Comparison of ENCODE assay signal across 20 cellular contexts in genomic region chr12:132070298-132070697, GRCh38.
A peak's percentile ranks its signal among the peaks of the same experiment; 100 is the strongest.
DNase-seq lines count a peak whose midpoint lies in the region; ATAC-seq, FAIRE-seq and TF ChIP-seq lines count a peak whose summit lies in the region.
"Had no signal": no experiment of that assay in that cellular context is flagged by ENCODE, and none has a peak within 500 bp of the region (broad histone marks: within the 10 kb centered on the region; RNA-seq: fewer than 3 reads in every experiment).

No MANE protein-coding gene starts in this region.

- H3K9me3 ChIP-seq in CD4-positive, CD25-positive, alpha-beta regulatory T cell (ENCODE audit: control insufficient read depth in 2 of 2, low read length in 2 of 2): no peaks in the 10 kb centered on the region
- H3K9me3 ChIP-seq in Karpas-422 (ENCODE audit: low read length) (no peaks in the 10 kb centered on the region), GM12878 (replicated peaks; ENCODE audit: control insufficient read depth, insufficient read depth, low read length) (no peaks in the 10 kb centered on the region), spleen (no peaks in the 10 kb centered on the region)
- H3K9me3 ChIP-seq: A549, SJSA1 had no signal

- intact Hi-C loops in GM12878 (cut with micrococcal nuclease; ENCODE audit: unreplicated experiment): no loop called here
- intact Hi-C loops in spleen (cut with DNase I; ENCODE audit: low total_unique reads): no loop called here

- RAD21 ChIA-PET in GM12878 (lab: Charles Lee; ENCODE audit: unreplicated experiment): interaction anchor here (1.1 to 1.5 kb wide), 3 partner anchors 13 to 15 kb away, joined by 3 to 7 read pairs (median 4); no protein-coding TSS in a partner anchor

- CTCF ChIA-PET in GM12878 (lab: Yijun Ruan, JAX): no interaction called here

- no peak for FAIRE-seq in GM12878 (lab: Jason Lieb, UNC)
- FAIRE-seq: A549 had no signal

- H3K4me3 ChIP-seq in CD4-positive, CD25-positive, alpha-beta regulatory T cell (ENCODE audit: low read depth, low read length): no peak overlapping the region
- H3K4me3 ChIP-seq in Karpas-422 (ENCODE audit: low read length) (peak overlapping the region; percentile 56), GM12878 (0 out of 2 replicates have a peak overlapping the region, but pooled peaks have one; percentile 0), spleen (no peak overlapping the region)
- H3K4me3 ChIP-seq: A549, SJSA1 had no signal

- H3K9me2 ChIP-seq in Karpas-422 (replicated peaks; ENCODE audit: insufficient read depth, low read length): no peaks in the 10 kb centered on the region

- H3K27ac Mint-ChIP-seq in CD4-positive, CD25-positive, alpha-beta regulatory T cell: peak overlapping the region in 2 of 3 donors; percentile 46 to 54

- H3K9me3 Mint-ChIP-seq in CD4-positive, CD25-positive, alpha-beta regulatory T cell: no peaks in the 10 kb centered on the region

- in situ Hi-C loops in GM12878 (cut with MboI): no loop called here

- no peak overlapping the region for H3K4me3 Mint-ChIP-seq in CD4-positive, CD25-positive, alpha-beta regulatory T cell

- H3K36me3 ChIP-seq in CD4-positive, CD25-positive, alpha-beta regulatory T cell (ENCODE audit: control insufficient read depth, insufficient read depth, low read length): peaks cover 54% of the 10 kb centered on the region
- H3K36me3 ChIP-seq in Karpas-422 (ENCODE audit: insufficient read depth, low read length): no peaks in the 10 kb centered on the region
- H3K36me3 ChIP-seq in GM12878 (ENCODE audit: control insufficient read depth in 2 of 2, insufficient read depth in 2 of 2, low read length in 1 of 2): peaks cover 11 to 25% of the 10 kb centered on the region in 2 experiments
- peaks cover 3 to 100% (median 63%) of the 10 kb centered on the region in 6 donors for H3K36me3 ChIP-seq in spleen

- H3K79me2 ChIP-seq in Karpas-422 (ENCODE audit: low read length) (peaks cover 8% of the 10 kb centered on the region; the same call in 1 of the 2 replicates), GM12878 (ENCODE audit: control insufficient read depth, insufficient read depth, low read length) (no peaks in the 10 kb centered on the region)

- no peaks in the 10 kb centered on the region for H3K27me3 Mint-ChIP-seq in CD4-positive, CD25-positive, alpha-beta regulatory T cell

- 48% methylated on average over 8 of the region's 8 CpGs for WGBS in GM12878 (ENCODE audit: insufficient coverage, insufficient replicate concordance, low lambda C conversion rate, missing lambda C conversion rate)
- 58 to 79% (median 76%) methylated on average over 8 of the region's 8 CpGs for WGBS in spleen, 5 donors

- no peak for TF ChIP-seq CTCF in GM12878 (IDR thresholded peaks at IDR 0.05 in 2 of 3, conservative IDR thresholded peaks at IDR 0.05 in 1 of 3; ENCODE audit: control insufficient read depth in 2 of 3, extremely low read depth in 1 of 3, insufficient read depth in 1 of 3, low read depth in 3 of 3, low read length in 3 of 3)
- no peak for TF ChIP-seq CTCF in spleen (IDR thresholded peaks at IDR 0.05 in 8 of 11, conservative IDR thresholded peaks at IDR 0.05 in 3 of 11)

- TF ChIP-seq POLR2A in GM12878 (IDR thresholded peaks at IDR 0.05; ENCODE audit: low read depth, low read length) (no peak), spleen (IDR thresholded peaks at IDR 0.05) (no peak)

- no peaks in the 10 kb centered on the region for H3K27me3 ChIP-seq in CD4-positive, CD25-positive, alpha-beta regulatory T cell (ENCODE audit: control insufficient read depth, insufficient read depth, low read length)
- H3K27me3 ChIP-seq in Karpas-422 (ENCODE audit: low read length) (no peaks in the 10 kb centered on the region), GM12878 (replicated peaks in 1 of 2; ENCODE audit: control insufficient read depth in 2 of 2, insufficient read depth in 2 of 2, low read length in 1 of 2) (no peaks in the 10 kb centered on the region), spleen (replicated peaks in 1 of 7) (no peaks in the 10 kb centered on the region)
- H3K27me3 ChIP-seq: SJSA1 had no signal

- no peak for TF ChIP-seq RAD21 in GM12878 (IDR thresholded peaks at IDR 0.05; ENCODE audit: insufficient read depth, low read depth, low read length)

- H3K4me2 ChIP-seq in Karpas-422 (ENCODE audit: low read depth, low read length, poor library complexity, severe bottlenecking) (peak overlapping the region; percentile 74), GM12878 (ENCODE audit: control insufficient read depth, insufficient read depth) (peak overlapping the region; percentile 91)
- H3K4me2 ChIP-seq: A549 had no signal

- no peaks in the 10 kb centered on the region for H4K20me1 ChIP-seq in Karpas-422 (ENCODE audit: insufficient read depth, low read depth, low read length)
- H4K20me1 ChIP-seq in GM12878 (ENCODE audit: control insufficient read depth, insufficient read depth): no peaks in the 10 kb centered on the region

- SMC1A ChIA-PET in GM12878 (lab: Charles Lee; ENCODE audit: uncharacterized antibody, unreplicated experiment): interaction anchor here (1.5 to 2.1 kb wide), 4 partner anchors 12 to 13 kb away, joined by 4 to 13 read pairs (median 4); no protein-coding TSS in a partner anchor

- peaks cover 10 to 15% (median 13%) of the 10 kb centered on the region in 4 donors for H3K4me1 Mint-ChIP-seq in CD4-positive, CD25-positive, alpha-beta regulatory T cell

- peak overlapping the region; percentile 68 for H3K9ac ChIP-seq in Karpas-422 (ENCODE audit: low read length)
- peak overlapping the region; percentile 2 for H3K9ac ChIP-seq in GM12878 (ENCODE audit: control insufficient read depth, insufficient read depth, low read length)

- H2AFZ ChIP-seq in Karpas-422 (ENCODE audit: low read length) (no peak overlapping the region), GM12878 (ENCODE audit: control insufficient read depth, low read depth, low read length) (no peak overlapping the region)

- peaks cover 38% of the 10 kb centered on the region for H3K36me3 Mint-ChIP-seq in CD4-positive, CD25-positive, alpha-beta regulatory T cell

- POLR2A ChIA-PET in GM12878 (lab: Charles Lee): interaction anchor here (0.6 to 1.1 kb wide), 2 partner anchors 13 to 616 kb away, joined by 3 to 4 read pairs; no protein-coding TSS in a partner anchor

- no peak for ATAC-seq in CD4-positive, CD25-positive, alpha-beta regulatory T cell (ENCODE audit: low read depth in 2 of 2)
- ATAC-seq in GM12878: no peak
- ATAC-seq: HCT116 had no signal

- TF ChIP-seq EP300 in GM12878 (IDR thresholded peaks at IDR 0.05; ENCODE audit: borderline replicate concordance in 1 of 2, control insufficient read depth in 1 of 2, low read depth in 2 of 2, low read length in 2 of 2): no peak

- no peak overlapping the region for H3K27ac ChIP-seq in CD4-positive, CD25-positive, alpha-beta regulatory T cell (ENCODE audit: insufficient read depth, low read length, poor library complexity, severe bottlenecking)
- H3K27ac ChIP-seq in Karpas-422 (ENCODE audit: low read length) (peak overlapping the region; percentile 95), GM12878 (ENCODE audit: control insufficient read depth, insufficient read depth) (peak overlapping the region; percentile 87), spleen (peak overlapping the region in 7 of 8 donors; percentile 14 to 82 (median 73))
- H3K27ac ChIP-seq: A549, SJSA1 had no signal

- no peak for DNase-seq in CD4-positive, CD25-positive, alpha-beta regulatory T cell
- no peak for DNase-seq in Karpas-422
- no peak for DNase-seq in GM12878 (ENCODE audit: low read depth, low spot score)
- no peak for DNase-seq in spleen
- no peak for DNase-seq in RKO (ENCODE audit: low spot score)
- DNase-seq in iPS-NIHi11 (ENCODE audit: low spot score): no peak
- no peak for DNase-seq in NCI-H1694 treated with DMSO at 0.1 percent for 48 hours (lab: John Stamatoyannopoulos, UW)
- DNase-seq: C1 segment of cervical spinal cord, DND-41, GDM1, GOT3, KG1, NCI-H1417, NCI-H187 treated with DMSO at 0.1 percent for 48 hours, NCI-H2227 treated with DMSO at 0.1 percent for 48 hours, NCI-H510A treated with DMSO at 0.1 percent for 48 hours, NCI-H774 had no signal

- BruUV-seq in GM12878 (replicated peaks; lab: Mats Ljungman, UMichigan): no TSS peak

- H3K4me1 ChIP-seq in CD4-positive, CD25-positive, alpha-beta regulatory T cell (ENCODE audit: control insufficient read depth, insufficient read depth, low read length, poor library complexity, severe bottlenecking): peaks cover 11% of the 10 kb centered on the region
- H3K4me1 ChIP-seq in Karpas-422 (ENCODE audit: low read length) (peaks cover 56% of the 10 kb centered on the region), GM12878 (ENCODE audit: control insufficient read depth, insufficient read depth, low read length) (peaks cover 45% of the 10 kb centered on the region), spleen (peaks cover 0 to 83% (median 45%) of the 10 kb centered on the region in 6 donors)
- H3K4me1 ChIP-seq: A549, SJSA1 had no signal

TF ChIP-seq in GM12878, 131 proteins besides CTCF, POLR2A, EP300 and RAD21 (continues in another document):
- no peak for TF ChIP-seq ZNF687 (IDR thresholded peaks at IDR 0.05)
- no peak for TF ChIP-seq BCL11A (IDR thresholded peaks at IDR 0.05; ENCODE audit: low read depth, low read length)
- TF ChIP-seq MYC (IDR thresholded peaks at IDR 0.05; ENCODE audit: insufficient read depth, insufficient read length, insufficient replicate concordance, low read length, severe bottlenecking): no peak

Comparison
In these comparisons a context has a peak if more than half of its experiments do, and no peak if none do; other contexts are left out.
1. H3K4me3 ChIP-seq: peak in Karpas-422 (single experiment) and GM12878 (single experiment); none in CD4-positive, CD25-positive, alpha-beta regulatory T cell (single experiment) and spleen (0 of 8).